Comparison of ENCODE assay signal across 8 cellular contexts in genomic region chr12:56257491-56258067, GRCh38. TPM values are rescaled to one million over a fixed set of nuclear protein-coding genes. Genes with fewer than 3 reads are reported as not detected.
A peak's percentile ranks its signal among the peaks of the same experiment; 100 is the strongest.
DNase-seq lines count a peak whose midpoint lies in the region; ATAC-seq and TF ChIP-seq lines count a peak whose summit lies in the region.

No MANE protein-coding gene starts in this region.

- no peaks in the 10 kb centered on the region for H3K9me3 ChIP-seq in A673 (ENCODE audit: low read depth, low read length, poor library complexity, severe bottlenecking)

- peak; percentile 9 for ATAC-seq in activated CD8-positive, alpha-beta T cell treated with anti-CD3 and anti-CD28 coated beads for 36 hours
- ATAC-seq in left cardiac atrium (peak; percentile 12 to 15), HG03520 (IDR thresholded peaks at IDR 0.05; ENCODE audit: unreplicated experiment) (no peak)

- POLR2A ChIA-PET in A673 (lab: Charles Lee; ENCODE audit: low non-redundant PET), result interaction anchor here (0.9 kb wide), 1 partner anchor 136 kb away, joined by 3 read pairs; no protein-coding TSS in a partner anchor
- POLR2A ChIA-PET in activated CD8-positive, alpha-beta T cell treated with anti-CD3 and anti-CD28 coated beads for 36 hours (lab: Charles Lee), result interaction anchor here (0.6 to 3.5 kb wide), 12 partner anchors 10 to 213 kb away, joined by 3 to 17 read pairs (median 6); partner anchors contain the start of genes CNPY2, COQ10A, CS and RNF41

- no peaks in the 10 kb centered on the region for H3K27me3 Mint-ChIP-seq in IgD-negative memory B cell
- no peaks in the 10 kb centered on the region for H3K27me3 Mint-ChIP-seq in activated CD8-positive, alpha-beta T cell treated with anti-CD3 and anti-CD28 coated beads for 36 hours

- peaks cover 20% of the 10 kb centered on the region for H3K4me1 ChIP-seq in A673 (ENCODE audit: insufficient read depth, low read length, poor library complexity, severe bottlenecking)

- H3K4me3 ChIP-seq in A673 (ENCODE audit: low read depth, low read length, poor library complexity, severe bottlenecking), result peak overlapping the region; percentile 99

- H3K27ac ChIP-seq in A673 (ENCODE audit: low read depth, low read length, poor library complexity, severe bottlenecking), result peak overlapping the region; percentile 91

- H3K27ac Mint-ChIP-seq in IgD-negative memory B cell, result peak overlapping the region in 2 of 3 donors; percentile 31 to 85
- H3K27ac Mint-ChIP-seq in activated CD8-positive, alpha-beta T cell treated with anti-CD3 and anti-CD28 coated beads for 36 hours, result peak overlapping the region; percentile 73

- TF ChIP-seq CTCF in A673 (conservative IDR thresholded peaks at IDR 0.05; ENCODE audit: low read depth, low read length) (no peak), GM12873 (IDR thresholded peaks at IDR 0.05; ENCODE audit: insufficient read depth, low read depth, low read length, missing control alignments) (peak; percentile 14)
- no peak for TF ChIP-seq CTCF in activated CD8-positive, alpha-beta T cell treated with anti-CD3 and anti-CD28 coated beads for 36 hours (IDR thresholded peaks at IDR 0.05)

- BruUV-seq in A673 (replicated peaks; lab: Mats Ljungman, UMichigan), result no TSS peak

- H3K4me1 Mint-ChIP-seq in IgD-negative memory B cell, result peaks cover 6 to 14% (median 14%) of the 10 kb centered on the region in 3 donors
- H3K4me1 Mint-ChIP-seq in activated CD8-positive, alpha-beta T cell treated with anti-CD3 and anti-CD28 coated beads for 36 hours (ENCODE audit: low read depth), result peaks cover 19% of the 10 kb centered on the region

- no peaks in the 10 kb centered on the region for H3K9me3 Mint-ChIP-seq in IgD-negative memory B cell
- no peaks in the 10 kb centered on the region for H3K9me3 Mint-ChIP-seq in activated CD8-positive, alpha-beta T cell treated with anti-CD3 and anti-CD28 coated beads for 36 hours

- DNase-seq in A673 (ENCODE audit: low spot score) (peak; percentile 62), left cardiac atrium (no peak), putamen (ENCODE audit: low spot score) (peak; percentile 20)
- DNase-seq in activated CD8-positive, alpha-beta T cell treated with anti-CD3 and anti-CD28 coated beads for 36 hours, result peak; percentile 5
- no peak for DNase-seq in effector CD4-positive, alpha-beta T cell

- H3K36me3 Mint-ChIP-seq in IgD-negative memory B cell, result peaks cover 4% of the 10 kb centered on the region
- H3K36me3 Mint-ChIP-seq in activated CD8-positive, alpha-beta T cell treated with anti-CD3 and anti-CD28 coated beads for 36 hours (ENCODE audit: low read depth), result peaks cover 24% of the 10 kb centered on the region

- peaks cover 45% of the 10 kb centered on the region for H3K36me3 ChIP-seq in A673 (ENCODE audit: insufficient read depth, low read length, poor library complexity, severe bottlenecking)

- H3K4me3 Mint-ChIP-seq in IgD-negative memory B cell, result peak overlapping the region; percentile 74 to 95 (median 85)
- peak overlapping the region; percentile 88 for H3K4me3 Mint-ChIP-seq in activated CD8-positive, alpha-beta T cell treated with anti-CD3 and anti-CD28 coated beads for 36 hours

- CTCF ChIA-PET in A673 (lab: Charles Lee), result interaction anchor here (0.6 to 1.4 kb wide), 4 partner anchors 8 to 68 kb away, joined by 3 to 4 read pairs (median 3); partner anchors contain the start of genes COQ10A and SMARCC2
- CTCF ChIA-PET in activated CD8-positive, alpha-beta T cell treated with anti-CD3 and anti-CD28 coated beads for 36 hours (lab: Charles Lee), result interaction anchor here (0.6 to 3.4 kb wide), 24 partner anchors 11 to 249 kb away, joined by 3 to 40 read pairs (median 4); partner anchors contain the start of genes CNPY2, COQ10A, MYL6B and RNF41

- intact Hi-C loops in A673 (cut with micrococcal nuclease; ENCODE audit: unreplicated experiment), result loop anchor here (1.0 to 5.0 kb wide), 2 partner anchors 35 to 64 kb away; partner anchors contain the start of genes NABP2 and RNF41
- intact Hi-C loops in activated CD8-positive, alpha-beta T cell treated with anti-CD3 and anti-CD28 coated beads for 36 hours (cut with micrococcal nuclease), result loop anchor here (5.0 to 10.0 kb wide), 2 partner anchors 65 to 133 kb away; partner anchors contain the start of gene ESYT1
- intact Hi-C loops in left cardiac atrium (cut with DNase I), result no loop called here

- H3K27me3 ChIP-seq in A673 (replicated peaks; ENCODE audit: insufficient read depth, low read depth, low read length, poor library complexity), result no peaks in the 10 kb centered on the region

RNA-seq across cellular contexts. Expression of gene ANKRD52, which starts 0.6 kb away (rescaled TPM):
- 74.6 and 74.7 TPM in 2 replicates for total RNA-seq in A673 (2021)
- 19.6 TPM for polyA plus RNA-seq in IgD-negative memory B cell
- 10 to 100 TPM; 23.3 to 31.3 TPM for total RNA-seq in activated CD8-positive, alpha-beta T cell treated with anti-CD3 and anti-CD28 coated beads for 36 hours
- 10 to 100 TPM; 20.3 to 24.1 TPM for total RNA-seq in left cardiac atrium

RNA-seq across cellular contexts. Expression of gene COQ10A, which starts 9.2 kb away (rescaled TPM):
- 13.6 and 17.0 TPM in 2 replicates for total RNA-seq in A673 (2021)
- polyA plus RNA-seq in IgD-negative memory B cell, result 15.1 TPM
- total RNA-seq in activated CD8-positive, alpha-beta T cell treated with anti-CD3 and anti-CD28 coated beads for 36 hours, result 1 to 10 TPM; 7.9 to 9.6 TPM
- 10 to 100 TPM; 76.2 to 98.3 TPM for total RNA-seq in left cardiac atrium

RNA-seq across cellular contexts. Expression of gene SLC39A5, which starts 27.7 kb away (rescaled TPM):
- 0.85 TPM in 1 of 2 replicates, not detected in the other for total RNA-seq in A673 (2021)
- polyA plus RNA-seq in IgD-negative memory B cell, result not detected
- under 1 TPM; 0.41 to 0.54 TPM for total RNA-seq in activated CD8-positive, alpha-beta T cell treated with anti-CD3 and anti-CD28 coated beads for 36 hours
- total RNA-seq in left cardiac atrium, result not detected

RNA-seq across cellular contexts. Expression of gene NABP2, which starts 33.4 kb away (rescaled TPM):
- total RNA-seq in A673 (2021) (67.5 and 73.2 TPM in 2 replicates), left cardiac atrium (10 to 100 TPM; 19.4 to 21.7 TPM)
- 6.5 TPM for polyA plus RNA-seq in IgD-negative memory B cell
- total RNA-seq in activated CD8-positive, alpha-beta T cell treated with anti-CD3 and anti-CD28 coated beads for 36 hours, result 10 to 100 TPM; 58.7 to 60.2 TPM

RNA-seq across cellular contexts. Expression of gene RNF41, which starts 35.9 kb away (rescaled TPM):
- total RNA-seq in A673 (2021) (48.1 and 49.5 TPM in 2 replicates), left cardiac atrium (10 to 100 TPM; 42.8 to 49.4 TPM)
- 104 TPM for polyA plus RNA-seq in IgD-negative memory B cell
- total RNA-seq in activated CD8-positive, alpha-beta T cell treated with anti-CD3 and anti-CD28 coated beads for 36 hours, result 10 to 100 TPM; 23.4 to 27.4 TPM

Comparison
In these comparisons a context has a peak if more than half of its experiments do, and no peak if none do; other contexts are left out.
1. DNase-seq: peak in A673 (single experiment), activated CD8-positive, alpha-beta T cell treated with anti-CD3 and anti-CD28 coated beads for 36 hours (single experiment) and putamen (single experiment); none in left cardiac atrium (single experiment) and effector CD4-positive, alpha-beta T cell (single experiment).
2. intact Hi-C loops: an anchor here in A673 (1.0 to 5.0 kb wide) and activated CD8-positive, alpha-beta T cell treated with anti-CD3 and anti-CD28 coated beads for 36 hours (5.0 to 10.0 kb wide); none called in left cardiac atrium.